In the genomic region with DNA sequence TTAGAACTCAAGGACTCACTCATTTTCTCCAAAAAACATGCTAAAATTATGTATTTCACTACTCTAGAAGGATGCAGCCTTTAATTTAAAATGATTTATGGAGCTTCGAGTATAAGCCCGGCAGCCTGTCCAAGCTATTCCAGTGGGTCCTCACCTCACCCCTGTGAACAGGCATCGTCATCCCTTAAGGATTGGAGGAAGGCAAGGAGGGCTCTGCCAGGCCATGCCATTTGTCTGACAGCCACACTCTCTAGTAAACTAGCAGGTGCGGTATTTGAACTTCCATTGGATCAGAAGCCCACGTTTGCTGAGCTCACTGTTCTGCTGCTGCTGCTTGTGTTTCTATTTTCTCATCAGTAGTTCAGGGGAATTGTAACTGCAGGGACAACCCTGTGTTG, we compare ENCODE assay signal across 12 cellular contexts. TPM values are rescaled to one million over a fixed set of nuclear protein-coding genes. Genes with fewer than 3 reads are reported as not detected.
DNase-seq lines count a peak whose midpoint lies in the region; ATAC-seq and TF ChIP-seq lines count a peak whose summit lies in the region.
"Had no signal": no experiment of that assay in that cellular context is flagged by ENCODE, and none has a peak within 500 bp of the region (broad histone marks: within the 10 kb centered on the region; RNA-seq: fewer than 3 reads in every experiment).

No MANE protein-coding gene starts in this region.

- peaks cover 6% of the 10 kb centered on the region for H3K4me1 Mint-ChIP-seq in activated CD4-positive, alpha-beta memory T cell treated with anti-CD3 and anti-CD28 coated beads, Interleukin-2, amount 10 ng/mL, durations not matched to agents 7 days and 5 days

- H4K20me1 ChIP-seq in fibroblast of lung (ENCODE audit: control insufficient read depth, extremely low read depth, insufficient read depth, low read length), result no peaks in the 10 kb centered on the region

- H3K27ac ChIP-seq in SJSA1 (peak overlapping the region; percentile 96), fibroblast of lung (ENCODE audit: insufficient read depth, low read length) (peak overlapping the region; percentile 86), prostate gland (peak overlapping the region; percentile 85 to 89)

- H3K4me1 ChIP-seq in SJSA1 (replicated peaks), result peaks cover 70% of the 10 kb centered on the region
- H3K4me1 ChIP-seq in fibroblast of lung (ENCODE audit: control insufficient read depth, extremely low read depth, insufficient read depth, low read length), result peaks cover 10% of the 10 kb centered on the region
- H3K4me1 ChIP-seq in prostate gland (replicated peaks), result no peaks in the 10 kb centered on the region

- H3K9me3 Mint-ChIP-seq in activated CD4-positive, alpha-beta memory T cell treated with anti-CD3 and anti-CD28 coated beads, Interleukin-2, amount 10 ng/mL, durations not matched to agents 7 days and 5 days, result no peaks in the 10 kb centered on the region

- intact Hi-C loops in prostate gland (cut with DNase I), result loop anchor here (5.0 kb wide), 1 partner anchor 85 kb away; no protein-coding TSS in a partner anchor

- WGBS in prostate gland, result 30% methylated on average over 5 of the region's 5 CpGs

- TF ChIP-seq POLR2A in prostate gland (IDR thresholded peaks at IDR 0.05), result no peak

- peaks cover 70% of the 10 kb centered on the region for H3K79me2 ChIP-seq in fibroblast of lung (ENCODE audit: control insufficient read depth, insufficient read depth, low read length)

- H3K36me3 ChIP-seq in SJSA1, result peaks cover 26% of the 10 kb centered on the region
- H3K36me3 ChIP-seq in fibroblast of lung (ENCODE audit: control insufficient read depth, insufficient read depth, low read length), result no peaks in the 10 kb centered on the region
- no peaks in the 10 kb centered on the region for H3K36me3 ChIP-seq in prostate gland

- no peak overlapping the region for H3K27ac Mint-ChIP-seq in activated CD4-positive, alpha-beta memory T cell treated with anti-CD3 and anti-CD28 coated beads, Interleukin-2, amount 10 ng/mL, durations not matched to agents 7 days and 5 days

- H3K27me3 ChIP-seq in SJSA1 (replicated peaks) (no peaks in the 10 kb centered on the region), fibroblast of lung (ENCODE audit: control insufficient read depth, insufficient read depth, low read length) (no peaks in the 10 kb centered on the region), prostate gland (replicated peaks; ENCODE audit: insufficient read depth) (no peaks in the 10 kb centered on the region)

- peak overlapping the region; percentile 88 for H3K4me2 ChIP-seq in fibroblast of lung (ENCODE audit: extremely low read depth, insufficient read depth, low read length)

- H3K4me3 ChIP-seq in AG10803 (ENCODE audit: low read length) (peak overlapping the region; percentile 98), SJSA1 (peak overlapping the region; percentile 55), fibroblast of lung (replicated peaks in 1 of 4; ENCODE audit: control extremely low read depth in 1 of 4, insufficient read depth in 1 of 4, low read depth in 3 of 4, low read length in 4 of 4) (peak overlapping the region; percentile 70 to 91 (median 86)), prostate gland (peak overlapping the region; percentile 37 to 56)

- peak overlapping the region; percentile 54 for H3K9ac ChIP-seq in fibroblast of lung (ENCODE audit: insufficient read depth, low read length)

- CTCF ChIA-PET in activated CD4-positive, alpha-beta memory T cell treated with anti-CD3 and anti-CD28 coated beads, Interleukin-2, amount 10 ng/mL, durations not matched to agents 7 days and 5 days (lab: Charles Lee), result no interaction called here

- H2AFZ ChIP-seq in fibroblast of lung (ENCODE audit: low read length), result no peak overlapping the region

- no peaks in the 10 kb centered on the region for H3K36me3 Mint-ChIP-seq in activated CD4-positive, alpha-beta memory T cell treated with anti-CD3 and anti-CD28 coated beads, Interleukin-2, amount 10 ng/mL, durations not matched to agents 7 days and 5 days (ENCODE audit: low read depth)
- H3K36me3 Mint-ChIP-seq: naive thymus-derived CD4-positive, alpha-beta T cell had no signal

- no peak for DNase-seq in AG10803 (ENCODE audit: low read depth)
- peak in 1 of 2 experiments; percentile 57 for DNase-seq in SJSA1 (ENCODE audit: low read depth in 1 of 2, low spot score in 2 of 2)
- peak in 1 of 2 donors; percentile 77 for DNase-seq in fibroblast of lung (ENCODE audit: low read depth in 2 of 2)
- no peak for DNase-seq in prostate gland (ENCODE audit: low spot score)
- no peak for DNase-seq in NCI-H774 (lab: John Stamatoyannopoulos, UW)
- no peak for DNase-seq in activated CD4-positive, alpha-beta memory T cell treated with anti-CD3 and anti-CD28 coated beads, Interleukin-2, amount 10 ng/mL, durations not matched to agents 7 days and 5 days
- DNase-seq in NCI-H526 treated with DMSO at 0.1 percent for 48 hours (lab: John Stamatoyannopoulos, UW), result no peak
- DNase-seq: activated CD4-positive, CD25-positive, alpha-beta regulatory T cell; DND-41; naive thymus-derived CD4-positive, alpha-beta T cell; NCI-H446 had no signal

- no peak for TF ChIP-seq CTCF in AG10803 (conservative IDR thresholded peaks at IDR 0.05; ENCODE audit: low read length)
- TF ChIP-seq CTCF in fibroblast of lung (conservative IDR thresholded peaks at IDR 0.05 in 1 of 2, IDR thresholded peaks at IDR 0.05 in 1 of 2; ENCODE audit: low read depth in 1 of 2, low read length in 2 of 2), result no peak
- no peak for TF ChIP-seq CTCF in prostate gland (IDR thresholded peaks at IDR 0.05)

- no peaks in the 10 kb centered on the region for H3K9me3 ChIP-seq in SJSA1 (replicated peaks)
- H3K9me3 ChIP-seq in fibroblast of lung (ENCODE audit: control insufficient read depth, insufficient read depth, low read depth, low read length), result no peaks in the 10 kb centered on the region
- H3K9me3 ChIP-seq in prostate gland, result no peaks in the 10 kb centered on the region

- H3K4me3 Mint-ChIP-seq in activated CD4-positive, alpha-beta memory T cell treated with anti-CD3 and anti-CD28 coated beads, Interleukin-2, amount 10 ng/mL, durations not matched to agents 7 days and 5 days, result no peak overlapping the region
- H3K4me3 Mint-ChIP-seq: naive thymus-derived CD4-positive, alpha-beta T cell had no signal

- POLR2A ChIA-PET in activated CD4-positive, alpha-beta memory T cell treated with anti-CD3 and anti-CD28 coated beads, Interleukin-2, amount 10 ng/mL, durations not matched to agents 7 days and 5 days (lab: Charles Lee), result interaction anchor here (1.4 kb wide), 1 partner anchor 9 kb away, joined by 7 read pairs; no protein-coding TSS in a partner anchor

- H3K27me3 Mint-ChIP-seq in activated CD4-positive, alpha-beta memory T cell treated with anti-CD3 and anti-CD28 coated beads, Interleukin-2, amount 10 ng/mL, durations not matched to agents 7 days and 5 days, result no peaks in the 10 kb centered on the region

- ATAC-seq in HG03520 (IDR thresholded peaks at IDR 0.05; ENCODE audit: unreplicated experiment), result no peak
- ATAC-seq: naive thymus-derived CD4-positive, alpha-beta T cell had no signal

RNA-seq across cellular contexts. Expression of gene NAA20, which starts 39.8 kb away (rescaled TPM):
- total RNA-seq in SJSA1 (2014; rRNA removed; shearing (Covaris generic)), result 50.0 and 71.7 TPM in 2 replicates
- total RNA-seq in fibroblast of lung (37.8 and 42.4 TPM in 2 replicates), prostate gland (10 to 100 TPM; 33.9 to 48.5 TPM)
- polyA plus RNA-seq in fibroblast of lung, result 82.6 and 83.2 TPM in 2 replicates
- 63.0 and 72.7 TPM in 2 replicates for polyA plus RNA-seq in fibroblast of lung (2012)
- 3.9 and 8.1 TPM in 2 replicates for polyA minus RNA-seq in fibroblast of lung (ENCODE audit: low replicate concordance)
- total RNA-seq in activated CD4-positive, alpha-beta memory T cell treated with anti-CD3 and anti-CD28 coated beads, Interleukin-2, amount 10 ng/mL, durations not matched to agents 7 days and 5 days, result 10 to 100 TPM; 53.3 to 53.7 TPM

Comparison
In these comparisons a context has a peak if more than half of its experiments do, and no peak if none do; other contexts are left out.
1. H3K4me3 ChIP-seq: peak in every context shown above with its lines; median percentile 98 in AG10803; 86 in fibroblast of lung; 55 in SJSA1; 46 in prostate gland.